Comparison of ENCODE assay signal across 38 cellular contexts in the genomic region with DNA sequence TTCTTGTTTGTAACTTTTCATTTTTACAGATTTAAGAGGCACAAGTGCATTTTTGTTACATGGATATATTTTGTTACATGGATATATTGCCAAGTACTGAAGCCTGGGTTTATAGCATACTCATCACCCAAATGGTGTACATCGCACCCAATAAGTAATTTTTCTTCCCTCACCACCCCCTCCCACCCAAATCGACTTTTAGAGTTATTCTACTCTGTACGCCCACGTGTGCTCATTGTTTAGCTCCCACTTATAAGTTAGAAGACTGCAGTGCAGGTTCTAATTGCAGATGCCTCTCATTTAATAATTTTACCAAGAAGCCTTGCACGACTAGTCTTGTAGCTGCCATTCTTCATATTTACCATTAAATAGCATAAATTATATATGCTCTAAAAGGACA. TPM values are rescaled to one million over a fixed set of nuclear protein-coding genes. Genes with fewer than 3 reads are reported as not detected.
"Had no signal": no experiment of that assay in that cellular context is flagged by ENCODE, and none has a peak within 500 bp of the region (broad histone marks: within the 10 kb centered on the region; RNA-seq: fewer than 3 reads in every experiment).

No MANE protein-coding gene starts in this region.

- DNase-seq: Karpas-422, Kasumi-1, MG63, MM.1S, MV-4-11, NCI-H1048, NCI-H1092, NCI-H1092 treated with DMSO at 0.1 percent for 48 hours, NCI-H1105, NCI-H1105 treated with DMSO at 0.1 percent for 48 hours, NCI-H1417, NCI-H1417 treated with DMSO at 0.1 percent for 48 hours, NCI-H1436, NCI-H1436 treated with DMSO at 0.1 percent for 48 hours, NCI-H146, NCI-H1694, NCI-H1694 treated with DMSO at 0.1 percent for 48 hours, NCI-H187, NCI-H187 treated with DMSO at 0.1 percent for 48 hours, NCI-H1930, NCI-H2029, NCI-H2029 treated with DMSO at 0.1 percent for 48 hours, NCI-H2081, NCI-H2081 treated with DMSO at 0.1 percent for 48 hours, NCI-H2107, NCI-H2171, NCI-H2171 treated with DMSO at 0.1 percent for 48 hours, NCI-H2227 treated with DMSO at 0.1 percent for 48 hours, NCI-H226, NCI-H345, NCI-H446, NCI-H446 treated with DMSO at 0.1 percent for 48 hours, NCI-H510A, NCI-H510A treated with DMSO at 0.1 percent for 48 hours had no signal

- H3K36me3 ChIP-seq: MG63 had no signal

- H3K9me3 ChIP-seq: MG63 had no signal

- H3K4me3 ChIP-seq: MG63 had no signal

RNA-seq across cellular contexts. Expression of a gene that starts 53.6 kb away (rescaled TPM):
- total RNA-seq: LHCN-M2, M059J, MCF 10A, NCI-H460 had no signal
